19 cellular contexts compared by ENCODE assay signal in the genomic region with DNA sequence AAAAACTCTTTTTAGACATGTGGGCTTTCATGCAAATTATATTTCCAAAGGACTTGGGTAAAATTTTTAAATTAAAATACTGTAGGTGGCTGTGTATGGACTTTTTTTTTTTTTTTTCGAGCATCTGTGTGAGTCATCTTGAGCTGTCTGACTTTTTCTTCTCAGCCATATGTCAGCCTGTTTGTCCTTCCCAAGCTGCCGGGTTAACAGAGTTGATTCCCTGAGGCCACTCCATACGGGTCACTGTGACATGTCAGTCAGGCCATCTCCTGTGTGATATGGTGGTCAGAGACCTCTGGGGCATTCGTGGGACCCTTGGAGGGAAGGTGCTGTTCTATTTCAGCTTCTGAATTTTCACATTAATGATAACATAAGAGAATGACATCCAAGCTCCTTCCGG.
DNase-seq lines count a peak whose midpoint lies in the region; ATAC-seq, FAIRE-seq and TF ChIP-seq lines count a peak whose summit lies in the region.
"Had no signal": no experiment of that assay in that cellular context is flagged by ENCODE, and none has a peak within 500 bp of the region (broad histone marks: within the 10 kb centered on the region; RNA-seq: fewer than 3 reads in every experiment).

No MANE protein-coding gene starts in this region.

- TF ChIP-seq CTCF in A549 (IDR thresholded peaks at IDR 0.05) (no peak), WERI-Rb-1 (IDR thresholded peaks at IDR 0.05; ENCODE audit: low read depth, low read length) (no peak), foreskin keratinocyte (conservative IDR thresholded peaks at IDR 0.05) (no peak), colonic mucosa (IDR thresholded peaks at IDR 0.05) (no peak)

- intact Hi-C loops in colonic mucosa (cut with DNase I) = loop anchor here (10.0 kb wide), 1 partner anchor 107 kb away; no protein-coding TSS in a partner anchor

- H3K36me3 ChIP-seq in WERI-Rb-1 = no peaks in the 10 kb centered on the region
- no peaks in the 10 kb centered on the region for H3K36me3 ChIP-seq in colonic mucosa
- H3K36me3 ChIP-seq: uterus had no signal

- no peak for TF ChIP-seq RAD21 in A549 (conservative IDR thresholded peaks at IDR 0.05 in 1 of 2, IDR thresholded peaks at IDR 0.05 in 1 of 2)

- CTCF ChIA-PET in A549 (lab: Yijun Ruan, JAX) = interaction anchor here (0.6 to 1.3 kb wide), 4 partner anchors 19 to 113 kb away, joined by 3 to 4 read pairs (median 3); no protein-coding TSS in a partner anchor

- DNase-seq in A549 (ENCODE audit: low read depth in 1 of 2, low spot score in 1 of 2) = no peak
- peak; percentile 44 for DNase-seq in HT1080 (ENCODE audit: low read depth)
- DNase-seq in WERI-Rb-1 = peak; percentile 78
- peak in 1 of 2 donors; percentile 45 for DNase-seq in foreskin keratinocyte
- no peak for DNase-seq in NCI-H2081 (lab: John Stamatoyannopoulos, UW)
- no peak for DNase-seq in COLO829 (ENCODE audit: low spot score)
- DNase-seq in colonic mucosa = no peak
- no peak for DNase-seq in dedifferentiated amniotic fluid mesenchymal stem cell (ENCODE audit: extremely low spot score)
- DNase-seq: activated CD4-positive, alpha-beta T cell treated with anti-CD3 and anti-CD28 coated beads for 48 hours; activated naive CD4-positive, alpha-beta T cell; CD4-positive, alpha-beta T cell; left colon; NCI-H187 treated with DMSO at 0.1 percent for 48 hours; nucleus accumbens; PC-9; right cardiac atrium; stimulated activated naive CD8-positive, alpha-beta T cell treated with anti-CD3 and anti-CD28 coated beads, Interleukin-15, amount 100 ng/mL, for 72 hours; uterus had no signal

- FAIRE-seq in A549 (lab: Jason Lieb, UNC) = no peak

- ATAC-seq in A549 = no peak
- peak; percentile 25 for ATAC-seq in foreskin keratinocyte
- ATAC-seq: left colon; right cardiac atrium; SK-N-SH treated with all-trans-retinoic acid at 6 μM for 48 hours; stimulated activated naive CD8-positive, alpha-beta T cell treated with anti-CD3 and anti-CD28 coated beads, Interleukin-15, amount 100 ng/mL, for 72 hours had no signal

- no peaks in the 10 kb centered on the region for H3K27me3 ChIP-seq in WERI-Rb-1 (ENCODE audit: insufficient read depth, low read depth, severe bottlenecking)
- H3K27me3 ChIP-seq in foreskin keratinocyte = no peaks in the 10 kb centered on the region
- H3K27me3 ChIP-seq in colonic mucosa = no peaks in the 10 kb centered on the region
- H3K27me3 ChIP-seq: uterus had no signal

- H3K4me1 ChIP-seq in A549 = peaks cover 14% of the 10 kb centered on the region
- peaks cover 40% of the 10 kb centered on the region for H3K4me1 ChIP-seq in foreskin keratinocyte
- H3K4me1 ChIP-seq in colonic mucosa = no peaks in the 10 kb centered on the region
- H3K4me1 ChIP-seq: uterus had no signal

- no peak overlapping the region for H3K4me3 ChIP-seq in A549
- H3K4me3 ChIP-seq in WERI-Rb-1 (ENCODE audit: low read depth, low read length) = no peak overlapping the region
- H3K4me3 ChIP-seq in colonic mucosa = no peak overlapping the region
- H3K4me3 ChIP-seq: PC-9, uterus had no signal

- no peak for TF ChIP-seq POLR2A in A549 (IDR thresholded peaks at IDR 0.05; ENCODE audit: low read length)

- no peaks in the 10 kb centered on the region for H3K9me3 ChIP-seq in A549
- peaks cover 13% of the 10 kb centered on the region for H3K9me3 ChIP-seq in WERI-Rb-1 (ENCODE audit: severe bottlenecking)
- no peaks in the 10 kb centered on the region for H3K9me3 ChIP-seq in colonic mucosa
- H3K9me3 ChIP-seq: uterus had no signal

- WGBS in A549 (ENCODE audit: missing lambda C conversion rate) = 20% methylated on average over 4 of the region's 5 CpGs

- no peak overlapping the region for H3K9ac ChIP-seq in colonic mucosa (ENCODE audit: low read depth in 2 of 2, low read length in 2 of 2)

- H3K4me2 ChIP-seq in A549 = peak overlapping the region; percentile 21; the same call in 1 of the 3 replicates
- H3K4me2 ChIP-seq: PC-9 had no signal

- POLR2A ChIA-PET in A549 (lab: Yijun Ruan, JAX) = no interaction called here

- no peak for TF ChIP-seq EP300 in A549 (IDR thresholded peaks at IDR 0.05)

- no peak overlapping the region for H3K27ac ChIP-seq in A549
- H3K27ac ChIP-seq in WERI-Rb-1 = peak overlapping the region; percentile 46
- no peak overlapping the region for H3K27ac ChIP-seq in foreskin keratinocyte
- no peak overlapping the region for H3K27ac ChIP-seq in colonic mucosa
- H3K27ac ChIP-seq: PC-9, uterus had no signal

TF ChIP-seq in A549, 52 proteins besides CTCF, POLR2A, EP300 and RAD21:
- TF ChIP-seq, protein P1, sequence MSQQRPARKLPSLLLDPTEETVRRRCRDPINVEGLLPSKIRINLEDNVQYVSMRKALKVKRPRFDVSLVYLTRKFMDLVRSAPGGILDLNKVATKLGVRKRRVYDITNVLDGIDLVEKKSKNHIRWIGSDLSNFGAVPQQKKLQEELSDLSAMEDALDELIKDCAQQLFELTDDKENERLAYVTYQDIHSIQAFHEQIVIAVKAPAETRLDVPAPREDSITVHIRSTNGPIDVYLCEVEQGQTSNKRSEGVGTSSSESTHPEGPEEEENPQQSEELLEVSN (IDR thresholded peaks at IDR 0.05; ENCODE audit: borderline replicate concordance, low read depth) = no peak
- TF ChIP-seq HEYL (CRISPR knock-in tag; IDR thresholded peaks at IDR 0.05) = no peak
- TF ChIP-seq NPAS2 (CRISPR knock-in tag; IDR thresholded peaks at IDR 0.05; ENCODE audit: borderline replicate concordance) = no peak
- TF ChIP-seq FOXS1 (CRISPR knock-in tag; IDR thresholded peaks at IDR 0.05) = no peak
- no peak for TF ChIP-seq RCOR1 (IDR thresholded peaks at IDR 0.05; ENCODE audit: low read depth, low read length)
- no peak for TF ChIP-seq JUNB (IDR thresholded peaks at IDR 0.05)
- no peak for TF ChIP-seq MYC (IDR thresholded peaks at IDR 0.05; ENCODE audit: borderline replicate concordance, low read length)
- TF ChIP-seq, protein P2, sequence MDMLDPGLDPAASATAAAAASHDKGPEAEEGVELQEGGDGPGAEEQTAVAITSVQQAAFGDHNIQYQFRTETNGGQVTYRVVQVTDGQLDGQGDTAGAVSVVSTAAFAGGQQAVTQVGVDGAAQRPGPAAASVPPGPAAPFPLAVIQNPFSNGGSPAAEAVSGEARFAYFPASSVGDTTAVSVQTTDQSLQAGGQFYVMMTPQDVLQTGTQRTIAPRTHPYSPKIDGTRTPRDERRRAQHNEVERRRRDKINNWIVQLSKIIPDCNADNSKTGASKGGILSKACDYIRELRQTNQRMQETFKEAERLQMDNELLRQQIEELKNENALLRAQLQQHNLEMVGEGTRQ (IDR thresholded peaks at IDR 0.05) = no peak
- no peak for TF ChIP-seq KDM1A (IDR thresholded peaks at IDR 0.05; ENCODE audit: low read depth)
- TF ChIP-seq CBX8 (IDR thresholded peaks at IDR 0.05) = no peak
- TF ChIP-seq PHF8 (IDR thresholded peaks at IDR 0.05; ENCODE audit: borderline replicate concordance, low read depth) = no peak

Comparison
In these comparisons a context has a peak if more than half of its experiments do, and no peak if none do; other contexts are left out.
1. DNase-seq: peak in HT1080 (single experiment) and WERI-Rb-1 (single experiment); none in A549 (0 of 2), NCI-H2081 (0 of 2), COLO829 (single experiment), colonic mucosa (single experiment) and dedifferentiated amniotic fluid mesenchymal stem cell (single experiment).